In genomic region chr10:32955790-32956189, GRCh38 we compare ENCODE assay signal across 10 cellular contexts. TPM values are rescaled to one million over a fixed set of nuclear protein-coding genes. Genes with fewer than 3 reads are reported as not detected.
DNase-seq lines count a peak whose midpoint lies in the region; ATAC-seq and TF ChIP-seq lines count a peak whose summit lies in the region.
"Had no signal": no experiment of that assay in that cellular context is flagged by ENCODE, and none has a peak within 500 bp of the region (broad histone marks: within the 10 kb centered on the region; RNA-seq: fewer than 3 reads in every experiment).

No MANE protein-coding gene starts in this region.

- H3K27ac Mint-ChIP-seq in activated CD8-positive, alpha-beta T cell treated with anti-CD3 and anti-CD28 coated beads for 36 hours, result no peak overlapping the region

- H3K27me3 Mint-ChIP-seq in activated CD8-positive, alpha-beta T cell treated with anti-CD3 and anti-CD28 coated beads for 36 hours, result no peaks in the 10 kb centered on the region

- peaks cover 17% of the 10 kb centered on the region for H3K4me1 ChIP-seq in HEK293 (ENCODE audit: control insufficient read depth, insufficient read depth, low read length)
- H3K4me1 ChIP-seq in right cardiac atrium (ENCODE audit: control insufficient read depth, insufficient read depth, low read length), result no peaks in the 10 kb centered on the region
- peaks cover 54% of the 10 kb centered on the region for H3K4me1 ChIP-seq in skeletal muscle satellite cell (ENCODE audit: control insufficient read depth, insufficient read depth, low read length)

- H3K4me2 ChIP-seq in skeletal muscle satellite cell (ENCODE audit: low read length), result peak overlapping the region; percentile 79

- H3K27ac ChIP-seq in HEK293 (ENCODE audit: extremely low read depth, low read depth, low read length) (no peak overlapping the region), right cardiac atrium (ENCODE audit: low read length) (no peak overlapping the region)

- H3K4me3 ChIP-seq in HEK293 (ENCODE audit: low read depth, low read length) (peak overlapping the region; percentile 92), right cardiac atrium (ENCODE audit: low read length) (peak overlapping the region; percentile 88), skeletal muscle satellite cell (ENCODE audit: low read length) (peak overlapping the region; percentile 78)

- H3K9me3 Mint-ChIP-seq in activated CD8-positive, alpha-beta T cell treated with anti-CD3 and anti-CD28 coated beads for 36 hours, result no peaks in the 10 kb centered on the region

- H3K27me3 ChIP-seq in right cardiac atrium (ENCODE audit: control insufficient read depth, insufficient read depth), result no peaks in the 10 kb centered on the region
- H3K27me3 ChIP-seq in skeletal muscle satellite cell (ENCODE audit: control insufficient read depth, insufficient read depth, low read length), result no peaks in the 10 kb centered on the region
- H3K27me3 ChIP-seq: pancreas, Peyer's patch had no signal

- no peak for TF ChIP-seq CTCF in HEK293 (tag by site-specific recombination; IDR thresholded peaks at IDR 0.05)
- no peak for TF ChIP-seq CTCF in activated CD8-positive, alpha-beta T cell treated with anti-CD3 and anti-CD28 coated beads for 36 hours (IDR thresholded peaks at IDR 0.05)

- peak overlapping the region; percentile 75 for H3K4me3 Mint-ChIP-seq in activated CD8-positive, alpha-beta T cell treated with anti-CD3 and anti-CD28 coated beads for 36 hours

- POLR2A ChIA-PET in HEK293 (lab: Yijun Ruan, JAX), result interaction anchor here (7.2 kb wide), 1 partner anchor 25 kb away, joined by 44 read pairs; no protein-coding TSS in a partner anchor
- POLR2A ChIA-PET in activated CD8-positive, alpha-beta T cell treated with anti-CD3 and anti-CD28 coated beads for 36 hours (lab: Charles Lee), result no interaction called here

- DNase-seq in activated CD8-positive, alpha-beta T cell treated with anti-CD3 and anti-CD28 coated beads for 36 hours, result no peak
- DNase-seq in right cardiac atrium, result no peak
- no peak for DNase-seq in DMS79 (lab: John Stamatoyannopoulos, UW)
- DNase-seq: pancreas, Peyer's patch had no signal

- H3K36me3 Mint-ChIP-seq in activated CD8-positive, alpha-beta T cell treated with anti-CD3 and anti-CD28 coated beads for 36 hours (ENCODE audit: low read depth), result peaks cover 1% of the 10 kb centered on the region

- H3K9ac ChIP-seq in skeletal muscle satellite cell (ENCODE audit: low read depth, low read length), result peak overlapping the region; percentile 95

- ATAC-seq in activated CD8-positive, alpha-beta T cell treated with anti-CD3 and anti-CD28 coated beads for 36 hours, result no peak
- no peak for ATAC-seq in right cardiac atrium
- no peak for ATAC-seq in HG03280 (IDR thresholded peaks at IDR 0.05; ENCODE audit: unreplicated experiment)
- no peak for ATAC-seq in HG02852 (IDR thresholded peaks at IDR 0.05; ENCODE audit: unreplicated experiment)
- no peak for ATAC-seq in HG03135 (IDR thresholded peaks at IDR 0.05; ENCODE audit: unreplicated experiment)
- ATAC-seq: pancreas had no signal

- H3K36me3 ChIP-seq in HEK293 (ENCODE audit: control insufficient read depth in 2 of 2, insufficient read depth in 1 of 2, low read length in 2 of 2) (no peaks in the 10 kb centered on the region), skeletal muscle satellite cell (ENCODE audit: insufficient read depth, low read length) (peaks cover 41% of the 10 kb centered on the region)
- H3K36me3 ChIP-seq: pancreas, Peyer's patch had no signal

- CTCF ChIA-PET in HEK293 (lab: Yijun Ruan, JAX), result interaction anchor here (0.7 to 1.8 kb wide), 2 partner anchors 54 to 1380 kb away, joined by 3 to 14 read pairs; no protein-coding TSS in a partner anchor
- CTCF ChIA-PET in activated CD8-positive, alpha-beta T cell treated with anti-CD3 and anti-CD28 coated beads for 36 hours (lab: Charles Lee), result interaction anchor here (1.0 to 1.7 kb wide), 2 partner anchors 23 to 25 kb away, joined by 3 to 6 read pairs; no protein-coding TSS in a partner anchor

- peaks cover 64% of the 10 kb centered on the region for H3K4me1 Mint-ChIP-seq in activated CD8-positive, alpha-beta T cell treated with anti-CD3 and anti-CD28 coated beads for 36 hours (ENCODE audit: low read depth)

- H3K9me3 ChIP-seq in HEK293 (ENCODE audit: control insufficient read depth, insufficient read depth, low read depth, low read length) (no peaks in the 10 kb centered on the region), right cardiac atrium (ENCODE audit: control insufficient read depth, low read length) (no peaks in the 10 kb centered on the region), skeletal muscle satellite cell (replicated peaks; ENCODE audit: low read length) (no peaks in the 10 kb centered on the region)
- H3K9me3 ChIP-seq: pancreas, Peyer's patch had no signal

- intact Hi-C loops in activated CD8-positive, alpha-beta T cell treated with anti-CD3 and anti-CD28 coated beads for 36 hours (cut with micrococcal nuclease), result no loop called here
- intact Hi-C loops in right cardiac atrium (cut with DNase I), result no loop called here

- 8% methylated on average over 1 of the region's 1 CpG for WGBS in right cardiac atrium

TF ChIP-seq in HEK293, 187 proteins besides CTCF, POLR2A, EP300 and RAD21 (continues in another document):
- TF ChIP-seq PRDM2 (tag by site-specific recombination; IDR thresholded peaks at IDR 0.05; ENCODE audit: borderline replicate concordance) (no peak), ZBTB49 (tag by site-specific recombination; IDR thresholded peaks at IDR 0.05; ENCODE audit: low read depth) (no peak), ZNF768 (tag by site-specific recombination; IDR thresholded peaks at IDR 0.05) (no peak)

RNA-seq across cellular contexts. Expression of gene ITGB1, which starts 2.2 kb away (rescaled TPM):
- 10 to 100 TPM; 45.1 to 45.4 TPM for total RNA-seq in activated CD8-positive, alpha-beta T cell treated with anti-CD3 and anti-CD28 coated beads for 36 hours
- 100 to 1,000 TPM; 453 to 583 (median 494) TPM for total RNA-seq in right cardiac atrium
- polyA plus RNA-seq in right cardiac atrium, result 259 TPM
- 1,153 and 1,263 TPM in 2 replicates for total RNA-seq in skeletal muscle satellite cell (2012; rRNA removed)

Comparison
In these comparisons a context has a peak if more than half of its experiments do, and no peak if none do; other contexts are left out.
1. RNA of gene ITGB1, which starts 2.2 kb away (total RNA-seq): 453 to 583 TPM in right cardiac atrium; 45.1 to 45.4 TPM in activated CD8-positive, alpha-beta T cell treated with anti-CD3 and anti-CD28 coated beads for 36 hours; every median in the first group is over 4 times any median in the second.
2. Peak in every context shown above with its lines, with median percentiles within 50 percentile points of each other: H3K4me3 ChIP-seq.